In the genomic region with DNA sequence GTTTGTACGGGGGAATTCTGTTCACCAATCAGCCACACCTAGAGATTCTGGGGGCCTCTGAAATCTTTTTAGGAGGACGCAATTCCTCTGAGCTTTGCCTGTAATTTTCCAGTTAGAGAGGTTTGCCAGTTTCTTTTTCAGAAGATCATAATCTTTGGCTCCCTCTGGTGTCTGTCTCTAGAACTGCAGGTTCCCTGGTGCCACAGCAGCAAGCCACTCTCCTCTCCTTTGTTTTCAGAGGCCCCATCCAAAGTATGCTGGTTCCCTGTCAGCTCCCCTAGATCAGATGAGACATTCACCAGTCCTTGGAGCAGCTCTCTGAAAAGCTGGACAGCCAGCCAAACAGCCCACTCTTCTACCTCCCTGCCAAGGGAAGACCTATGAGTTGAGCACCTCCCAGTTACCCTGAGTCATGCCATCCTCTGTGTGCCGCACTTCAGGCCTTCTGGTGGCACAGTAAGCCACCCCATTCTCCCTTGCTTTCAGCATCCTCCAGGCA, we compare ENCODE assay signal across 8 cellular contexts. TPM values are rescaled to one million over a fixed set of nuclear protein-coding genes. Genes with fewer than 3 reads are reported as not detected.
DNase-seq lines count a peak whose midpoint lies in the region; ATAC-seq, FAIRE-seq and TF ChIP-seq lines count a peak whose summit lies in the region.

No MANE protein-coding gene starts in this region.

- no peak for FAIRE-seq in RCC 7860 (lab: Jason Lieb, UNC)

- H3K4me3 Mint-ChIP-seq in activated T-helper 1 cell treated with anti-CD3 and anti-CD28 coated beads, Interleukin-12 subunit alpha, Interleukin-12 subunit beta, Interleukin-2, Interleukin-4 antibody, amounts not matched to agents 30 ng/mL and 10 ng/mL and 1 ng/mL, durations not matched to agents 14 hours and 24 hours and 36 hours, result no peak overlapping the region
- peak overlapping the region; percentile 32 for H3K4me3 Mint-ChIP-seq in natural killer cell

- peak; percentile 87 for TF ChIP-seq CTCF in natural killer cell (IDR thresholded peaks at IDR 0.05)

- H3K4me1 Mint-ChIP-seq in activated T-helper 1 cell treated with anti-CD3 and anti-CD28 coated beads, Interleukin-12 subunit alpha, Interleukin-12 subunit beta, Interleukin-2, Interleukin-4 antibody, amounts not matched to agents 30 ng/mL and 10 ng/mL and 1 ng/mL, durations not matched to agents 14 hours and 24 hours and 36 hours (ENCODE audit: low read depth), result peaks cover 5% of the 10 kb centered on the region
- H3K4me1 Mint-ChIP-seq in natural killer cell, result peaks cover 6 to 8% of the 10 kb centered on the region in 2 donors

- in situ Hi-C loops in KBM-7 (cut with MboI; ENCODE audit: low pct_unique_long_range_greater_than_20kb, low sequenced_read_pairs), result loop anchor here (10.0 kb wide), 1 partner anchor 82 kb away; a partner anchor contains a TSS

- peaks cover 4% of the 10 kb centered on the region for H3K36me3 Mint-ChIP-seq in activated T-helper 1 cell treated with anti-CD3 and anti-CD28 coated beads, Interleukin-12 subunit alpha, Interleukin-12 subunit beta, Interleukin-2, Interleukin-4 antibody, amounts not matched to agents 30 ng/mL and 10 ng/mL and 1 ng/mL, durations not matched to agents 14 hours and 24 hours and 36 hours (ENCODE audit: low read depth)
- H3K36me3 Mint-ChIP-seq in natural killer cell, result peaks cover 9% of the 10 kb centered on the region

- peak; percentile 66 to 93 (median 77) for ATAC-seq in natural killer cell
- ATAC-seq in GM19452 (IDR thresholded peaks at IDR 0.05; ENCODE audit: unreplicated experiment), result no peak

- intact Hi-C loops in activated T-helper 1 cell treated with anti-CD3 and anti-CD28 coated beads, Interleukin-12 subunit alpha, Interleukin-12 subunit beta, Interleukin-2, Interleukin-4 antibody, amounts not matched to agents 30 ng/mL and 10 ng/mL and 1 ng/mL, durations not matched to agents 14 hours and 24 hours and 36 hours (cut with micrococcal nuclease), result loop anchor here (1.0 kb wide), 2 partner anchors 69 to 84 kb away; a partner anchor contains a TSS
- intact Hi-C loops in natural killer cell (cut with micrococcal nuclease), result loop anchor here (1.0 kb wide), 1 partner anchor 85 kb away; a partner anchor contains a TSS

- no peak overlapping the region for H3K27ac Mint-ChIP-seq in activated T-helper 1 cell treated with anti-CD3 and anti-CD28 coated beads, Interleukin-12 subunit alpha, Interleukin-12 subunit beta, Interleukin-2, Interleukin-4 antibody, amounts not matched to agents 30 ng/mL and 10 ng/mL and 1 ng/mL, durations not matched to agents 14 hours and 24 hours and 36 hours
- no peak overlapping the region for H3K27ac Mint-ChIP-seq in natural killer cell

- H3K27me3 Mint-ChIP-seq in activated T-helper 1 cell treated with anti-CD3 and anti-CD28 coated beads, Interleukin-12 subunit alpha, Interleukin-12 subunit beta, Interleukin-2, Interleukin-4 antibody, amounts not matched to agents 30 ng/mL and 10 ng/mL and 1 ng/mL, durations not matched to agents 14 hours and 24 hours and 36 hours (ENCODE audit: insufficient read depth), result peaks cover 23% of the 10 kb centered on the region
- peaks cover 7 to 24% of the 10 kb centered on the region in 2 donors for H3K27me3 Mint-ChIP-seq in natural killer cell (ENCODE audit: low read depth in 2 of 2)

- peaks cover 31% of the 10 kb centered on the region for H3K9me3 Mint-ChIP-seq in activated T-helper 1 cell treated with anti-CD3 and anti-CD28 coated beads, Interleukin-12 subunit alpha, Interleukin-12 subunit beta, Interleukin-2, Interleukin-4 antibody, amounts not matched to agents 30 ng/mL and 10 ng/mL and 1 ng/mL, durations not matched to agents 14 hours and 24 hours and 36 hours
- peaks cover 0 to 3% of the 10 kb centered on the region in 2 donors for H3K9me3 Mint-ChIP-seq in natural killer cell

- DNase-seq in COR-L47 (lab: John Stamatoyannopoulos, UW), result peak; percentile 35
- peak; percentile 84 for DNase-seq in KBM-7
- DNase-seq in RCC 7860 (ENCODE audit: low spot score), result peak; percentile 39
- DNase-seq in activated T-helper 1 cell treated with anti-CD3 and anti-CD28 coated beads, Interleukin-12 subunit alpha, Interleukin-12 subunit beta, Interleukin-2, Interleukin-4 antibody, amounts not matched to agents 30 ng/mL and 10 ng/mL and 1 ng/mL, durations not matched to agents 14 hours and 24 hours and 36 hours (ENCODE audit: low spot score), result peak; percentile 50
- DNase-seq in fibroblast of gingiva (ENCODE audit: low read depth), result peak; percentile 63
- peak; percentile 57 for DNase-seq in natural killer cell
- DNase-seq in stimulated activated naive CD4-positive, alpha-beta T cell treated with Interleukin-2 at 50 U/mL for 16 hours (lab: John Stamatoyannopoulos, UW), result peak; percentile 47

RNA-seq across cellular contexts. Expression of a gene that starts 36.1 kb away (rescaled TPM):
- total RNA-seq in activated T-helper 1 cell treated with anti-CD3 and anti-CD28 coated beads, Interleukin-12 subunit alpha, Interleukin-12 subunit beta, Interleukin-2, Interleukin-4 antibody, amounts not matched to agents 30 ng/mL and 10 ng/mL and 1 ng/mL, durations not matched to agents 14 hours and 24 hours and 36 hours, result not detected in 2 replicates
- 1 to 10 TPM; 1.0 to 5.1 (median 5.0) TPM for total RNA-seq in natural killer cell
